Comparison of ENCODE assay signal across 9 cellular contexts in genomic region chr5:140322751-140323731, GRCh38. TPM values are rescaled to one million over a fixed set of nuclear protein-coding genes. Genes with fewer than 3 reads are reported as not detected.
DNase-seq lines count a peak whose midpoint lies in the region; ATAC-seq and TF ChIP-seq lines count a peak whose summit lies in the region.
"Had no signal": no experiment of that assay in that cellular context is flagged by ENCODE, and none has a peak within 500 bp of the region (broad histone marks: within the 10 kb centered on the region; RNA-seq: fewer than 3 reads in every experiment).

No MANE protein-coding gene starts in this region.

- no peaks in the 10 kb centered on the region for H3F3A ChIP-seq in GM23338 (replicated peaks; ENCODE audit: low read depth)

- H3K9me3 Mint-ChIP-seq in GM23338: no peaks in the 10 kb centered on the region

- H3K4me3 Mint-ChIP-seq in GM23338: no peak overlapping the region
- H3K4me3 Mint-ChIP-seq: activated T-helper 17 cell treated with anti-CD3 and anti-CD28 coated beads, Interleukin-2, amount 50 U/mL, for 72 hours had no signal

- peaks cover 10% of the 10 kb centered on the region for H3K4me1 Mint-ChIP-seq in GM23338

- H3K4me3 ChIP-seq in GM23338: no peak overlapping the region
- H3K4me3 ChIP-seq in WI38 (ENCODE audit: low read depth, low read length): peak overlapping the region; percentile 27
- H3K4me3 ChIP-seq in skeletal muscle cell (ENCODE audit: low read depth, low read length): no peak overlapping the region

- H3K9me2 ChIP-seq in GM23338 (ENCODE audit: insufficient read depth): 0 out of 2 replicates have a peak, but pooled peaks cover 5% of the 10 kb centered on the region

- H3K36me3 ChIP-seq in GM23338 (ENCODE audit: insufficient read depth): no peaks in the 10 kb centered on the region

- no peak overlapping the region for H2AFZ ChIP-seq in GM23338

- H3K27ac ChIP-seq in GM23338 (ENCODE audit: low read depth): no peak overlapping the region

- no peak overlapping the region for H3K27ac Mint-ChIP-seq in GM23338
- H3K27ac Mint-ChIP-seq: activated T-helper 17 cell treated with anti-CD3 and anti-CD28 coated beads, Interleukin-2, amount 50 U/mL, for 72 hours had no signal

- H4K20me1 ChIP-seq in GM23338 (replicated peaks; ENCODE audit: insufficient read depth): no peaks in the 10 kb centered on the region

- H3K4me2 ChIP-seq in GM23338: no peak overlapping the region

- peak; percentile 9 for DNase-seq in GM23338 (ENCODE audit: low spot score)
- DNase-seq in hepatic stellate cell (ENCODE audit: low spot score): peak; percentile 89
- peak; percentile 88 for DNase-seq in skeletal muscle cell (ENCODE audit: low read depth)
- DNase-seq in 8988T: no peak
- DNase-seq in NOMO-1 treated with dmso at 0.1 percent for 144 hours (lab: John Stamatoyannopoulos, UW; ENCODE audit: unreplicated experiment): no peak
- no peak for DNase-seq in DMS114 treated with DMSO at 0.1 percent for 48 hours (lab: John Stamatoyannopoulos, UW; ENCODE audit: unreplicated experiment)

- no peaks in the 10 kb centered on the region for H3K36me3 Mint-ChIP-seq in GM23338 (ENCODE audit: low read depth)

- TF ChIP-seq CTCF in GM23338 (conservative IDR thresholded peaks at IDR 0.05; ENCODE audit: low read depth in 2 of 2): no peak
- no peak for TF ChIP-seq CTCF in WI38 (IDR thresholded peaks at IDR 0.05; ENCODE audit: low read depth, low read length)

- H3K27me3 Mint-ChIP-seq in GM23338 (ENCODE audit: insufficient read depth, low read depth, poor library complexity): peaks cover 2% of the 10 kb centered on the region
- H3K27me3 Mint-ChIP-seq: activated T-helper 17 cell treated with anti-CD3 and anti-CD28 coated beads, Interleukin-2, amount 50 U/mL, for 72 hours had no signal

- no peaks in the 10 kb centered on the region; the same call in 1 of the 2 replicates for H3K4me1 ChIP-seq in GM23338 (ENCODE audit: insufficient read depth)

- ATAC-seq in GM23338 (peak; percentile 25; the same call in 2 of the 3 replicates), GM21423 (IDR thresholded peaks at IDR 0.05; ENCODE audit: unreplicated experiment) (no peak)
- ATAC-seq: activated T-helper 17 cell treated with anti-CD3 and anti-CD28 coated beads, Interleukin-2, amount 50 U/mL, for 72 hours had no signal

- H3K27me3 ChIP-seq in GM23338 (ENCODE audit: insufficient read depth): no peaks in the 10 kb centered on the region

- no peaks in the 10 kb centered on the region for H3K79me2 ChIP-seq in GM23338 (replicated peaks; ENCODE audit: insufficient read depth)

TF ChIP-seq in GM23338, 12 proteins besides CTCF, POLR2A, EP300 and RAD21:
- no peak for TF ChIP-seq EZH2phosphoT487 (IDR thresholded peaks at IDR 0.05; ENCODE audit: unreplicated experiment)
- no peak for TF ChIP-seq STAT1 (IDR thresholded peaks at IDR 0.05; ENCODE audit: unreplicated experiment)

RNA-seq across cellular contexts. Expression of gene PFDN1, which starts 20.1 kb away (rescaled TPM):
- total RNA-seq in GM23338 (2014; rRNA removed; shearing (Covaris generic)): 85.4 and 119 TPM in 2 replicates
- 256 and 279 TPM in 2 replicates for polyA plus RNA-seq in GM23338 (2016; fragmentation: Nextera tagmentation; extraction: Ambion mirVana)

RNA-seq across cellular contexts. Expression of gene HBEGF, which starts 23.4 kb away (rescaled TPM):
- 2.0 and 2.9 TPM in 2 replicates for total RNA-seq in GM23338 (2014; rRNA removed; shearing (Covaris generic))
- 2.2 and 2.3 TPM in 2 replicates for polyA plus RNA-seq in GM23338 (2016; fragmentation: Nextera tagmentation; extraction: Ambion mirVana)

RNA-seq across cellular contexts. Expression of gene SLC4A9, which starts 37.0 kb away (rescaled TPM):
- 0.08 TPM in 1 of 2 replicates, not detected in the other for total RNA-seq in GM23338 (2014; rRNA removed; shearing (Covaris generic))
- 0.08 TPM in 1 of 2 replicates, not detected in the other for polyA plus RNA-seq in GM23338 (2016; fragmentation: Nextera tagmentation; extraction: Ambion mirVana)

Comparison
In these comparisons a context has a peak if more than half of its experiments do, and no peak if none do; other contexts are left out.
1. DNase-seq: peak in GM23338 (single experiment), hepatic stellate cell (single experiment) and skeletal muscle cell (single experiment); none in 8988T (single experiment), NOMO-1 treated with dmso at 0.1 percent for 144 hours (single experiment) and DMS114 treated with DMSO at 0.1 percent for 48 hours (single experiment).